Comparison of ENCODE assay signal across 19 cellular contexts in the genomic region with DNA sequence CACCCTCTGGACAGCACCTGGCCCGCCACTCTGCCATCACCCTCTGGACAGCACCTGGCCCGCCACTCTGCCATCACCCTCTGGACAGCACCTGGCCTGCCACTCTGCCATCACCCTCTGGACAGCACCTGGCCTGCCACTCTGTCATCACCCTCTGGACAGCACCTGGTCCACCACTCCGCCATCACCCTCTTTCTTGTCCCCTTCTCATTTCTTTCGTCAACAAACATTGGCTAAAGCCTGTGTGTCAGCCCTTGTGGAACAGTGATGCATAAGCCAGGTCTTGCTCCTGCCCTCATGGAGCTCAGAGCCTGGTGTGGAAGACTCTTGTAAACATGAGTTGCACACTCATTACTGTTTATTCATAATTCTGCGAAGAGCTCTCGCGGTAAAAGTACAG. TPM values are rescaled to one million over a fixed set of nuclear protein-coding genes. Genes with fewer than 3 reads are reported as not detected.
DNase-seq lines count a peak whose midpoint lies in the region; ATAC-seq, FAIRE-seq and TF ChIP-seq lines count a peak whose summit lies in the region.
"Had no signal": no experiment of that assay in that cellular context is flagged by ENCODE, and none has a peak within 500 bp of the region (broad histone marks: within the 10 kb centered on the region; RNA-seq: fewer than 3 reads in every experiment).

No MANE protein-coding gene starts in this region.

- peak overlapping the region; percentile 62 for H3K27ac Mint-ChIP-seq in activated naive CD4-positive, alpha-beta T cell treated with anti-CD3 and anti-CD28 coated beads, Interleukin-2, amount 10 ng/mL, durations not matched to agents 7 days and 5 days
- no peak overlapping the region for H3K27ac Mint-ChIP-seq in activated naive CD4-positive, alpha-beta T cell treated with anti-CD3 and anti-CD28 coated beads, Interleukin-2, amount 50 U/mL, for 72 hours
- H3K27ac Mint-ChIP-seq in activated CD8-positive, alpha-beta T cell treated with anti-CD3 and anti-CD28 coated beads for 36 hours = peak overlapping the region; percentile 66
- H3K27ac Mint-ChIP-seq in memory B cell = peak overlapping the region; percentile 39

- DNase-seq in activated naive CD4-positive, alpha-beta T cell treated with anti-CD3 and anti-CD28 coated beads, Interleukin-2, amount 10 ng/mL, durations not matched to agents 7 days and 5 days = no peak
- DNase-seq in activated naive CD4-positive, alpha-beta T cell treated with anti-CD3 and anti-CD28 coated beads, Interleukin-2, amount 50 U/mL, for 72 hours (ENCODE audit: low spot score in 2 of 2) = no peak
- no peak for DNase-seq in activated CD8-positive, alpha-beta T cell treated with anti-CD3 and anti-CD28 coated beads for 36 hours
- DNase-seq in memory B cell (ENCODE audit: low spot score in 2 of 2) (no peak), urothelium cell line (ENCODE audit: low spot score) (no peak), NK-92 (lab: John Stamatoyannopoulos, UW; ENCODE audit: unreplicated experiment) (no peak), SIG-M5 (lab: John Stamatoyannopoulos, UW) (no peak), GM19240 (ENCODE audit: insufficient read length, low spot score) (no peak)
- DNase-seq: activated CD4-positive, alpha-beta T cell treated with anti-CD3 and anti-CD28 coated beads, Interleukin-2, amount 50 U/mL, for 48 hours; activated gamma-delta T cell; DMS153; effector CD8-positive, alpha-beta T cell; left ventricle myocardium superior; NCI-H2029; right lobe of liver; stimulated activated CD4-positive, alpha-beta T cell treated with anti-CD3 and anti-CD28 coated beads, Interleukin-4, amount 100 ng/mL, for 24 hours; trophoblast cell had no signal

- peaks cover 72% of the 10 kb centered on the region for H3K4me1 Mint-ChIP-seq in activated naive CD4-positive, alpha-beta T cell treated with anti-CD3 and anti-CD28 coated beads, Interleukin-2, amount 10 ng/mL, durations not matched to agents 7 days and 5 days
- H3K4me1 Mint-ChIP-seq in activated CD8-positive, alpha-beta T cell treated with anti-CD3 and anti-CD28 coated beads for 36 hours (ENCODE audit: low read depth) = peaks cover 75% of the 10 kb centered on the region
- H3K4me1 Mint-ChIP-seq in memory B cell = peaks cover 47% of the 10 kb centered on the region

- TF ChIP-seq CTCF in activated CD8-positive, alpha-beta T cell treated with anti-CD3 and anti-CD28 coated beads for 36 hours (IDR thresholded peaks at IDR 0.05) = no peak

- H3K27me3 Mint-ChIP-seq in activated naive CD4-positive, alpha-beta T cell treated with anti-CD3 and anti-CD28 coated beads, Interleukin-2, amount 10 ng/mL, durations not matched to agents 7 days and 5 days = peaks cover 10% of the 10 kb centered on the region
- no peaks in the 10 kb centered on the region for H3K27me3 Mint-ChIP-seq in activated CD8-positive, alpha-beta T cell treated with anti-CD3 and anti-CD28 coated beads for 36 hours
- no peaks in the 10 kb centered on the region for H3K27me3 Mint-ChIP-seq in memory B cell

- no peak for ATAC-seq in activated naive CD4-positive, alpha-beta T cell treated with anti-CD3 and anti-CD28 coated beads, Interleukin-2, amount 50 U/mL, for 72 hours
- ATAC-seq in activated CD8-positive, alpha-beta T cell treated with anti-CD3 and anti-CD28 coated beads for 36 hours = no peak
- no peak for ATAC-seq in memory B cell (ENCODE audit: low read depth)
- ATAC-seq: left ventricle myocardium superior, right lobe of liver had no signal

- CTCF ChIA-PET in activated naive CD4-positive, alpha-beta T cell treated with anti-CD3 and anti-CD28 coated beads, Interleukin-2, amount 10 ng/mL, durations not matched to agents 7 days and 5 days (lab: Charles Lee) = interaction anchor here (1.0 to 1.8 kb wide), 5 partner anchors 14 to 55 kb away, joined by 3 to 4 read pairs (median 3); no protein-coding TSS in a partner anchor
- CTCF ChIA-PET in activated CD8-positive, alpha-beta T cell treated with anti-CD3 and anti-CD28 coated beads for 36 hours (lab: Charles Lee) = interaction anchor here (1.0 to 2.5 kb wide), 7 partner anchors 10 to 56 kb away, joined by 3 to 10 read pairs (median 4); no protein-coding TSS in a partner anchor

- peak overlapping the region; percentile 40 for H3K4me3 Mint-ChIP-seq in activated naive CD4-positive, alpha-beta T cell treated with anti-CD3 and anti-CD28 coated beads, Interleukin-2, amount 10 ng/mL, durations not matched to agents 7 days and 5 days
- H3K4me3 Mint-ChIP-seq in activated CD8-positive, alpha-beta T cell treated with anti-CD3 and anti-CD28 coated beads for 36 hours = no peak overlapping the region
- no peak overlapping the region for H3K4me3 Mint-ChIP-seq in memory B cell

- FAIRE-seq in urothelium cell line (lab: Jason Lieb, UNC) = peak; percentile 44
- FAIRE-seq: bronchial epithelial cell, H54 had no signal

- no peaks in the 10 kb centered on the region for H3K9me3 Mint-ChIP-seq in activated naive CD4-positive, alpha-beta T cell treated with anti-CD3 and anti-CD28 coated beads, Interleukin-2, amount 10 ng/mL, durations not matched to agents 7 days and 5 days
- peaks cover 0 to 4% of the 10 kb centered on the region in 2 donors for H3K9me3 Mint-ChIP-seq in activated naive CD4-positive, alpha-beta T cell treated with anti-CD3 and anti-CD28 coated beads, Interleukin-2, amount 50 U/mL, for 72 hours
- H3K9me3 Mint-ChIP-seq in activated CD8-positive, alpha-beta T cell treated with anti-CD3 and anti-CD28 coated beads for 36 hours = no peaks in the 10 kb centered on the region
- H3K9me3 Mint-ChIP-seq in memory B cell = no peaks in the 10 kb centered on the region

- H3K36me3 Mint-ChIP-seq in activated naive CD4-positive, alpha-beta T cell treated with anti-CD3 and anti-CD28 coated beads, Interleukin-2, amount 10 ng/mL, durations not matched to agents 7 days and 5 days = no peaks in the 10 kb centered on the region
- H3K36me3 Mint-ChIP-seq in activated naive CD4-positive, alpha-beta T cell treated with anti-CD3 and anti-CD28 coated beads, Interleukin-2, amount 50 U/mL, for 72 hours = no peaks in the 10 kb centered on the region
- H3K36me3 Mint-ChIP-seq in activated CD8-positive, alpha-beta T cell treated with anti-CD3 and anti-CD28 coated beads for 36 hours (ENCODE audit: low read depth) = peaks cover 3% of the 10 kb centered on the region
- no peaks in the 10 kb centered on the region for H3K36me3 Mint-ChIP-seq in memory B cell

- intact Hi-C loops in activated CD8-positive, alpha-beta T cell treated with anti-CD3 and anti-CD28 coated beads for 36 hours (cut with micrococcal nuclease) = no loop called here

- POLR2A ChIA-PET in activated CD8-positive, alpha-beta T cell treated with anti-CD3 and anti-CD28 coated beads for 36 hours (lab: Charles Lee) = interaction anchor here (0.7 to 5.1 kb wide), 7 partner anchors 9 to 34 kb away, joined by 3 to 29 read pairs (median 3); a partner anchor contains a TSS

RNA-seq across cellular contexts. Expression of a gene that starts 31.2 kb away (rescaled TPM):
- 10 to 100 TPM; 12.4 to 15.6 TPM for total RNA-seq in activated naive CD4-positive, alpha-beta T cell treated with anti-CD3 and anti-CD28 coated beads, Interleukin-2, amount 50 U/mL, for 72 hours
- 10 to 100 TPM; 10.2 to 10.5 TPM for total RNA-seq in activated CD8-positive, alpha-beta T cell treated with anti-CD3 and anti-CD28 coated beads for 36 hours

Comparison
In these comparisons a context has a peak if more than half of its experiments do, and no peak if none do; other contexts are left out.
1. H3K27ac Mint-ChIP-seq: peak in activated naive CD4-positive, alpha-beta T cell treated with anti-CD3 and anti-CD28 coated beads, Interleukin-2, amount 10 ng/mL, durations not matched to agents 7 days and 5 days (single experiment), activated CD8-positive, alpha-beta T cell treated with anti-CD3 and anti-CD28 coated beads for 36 hours (single experiment) and memory B cell (single experiment); none in activated naive CD4-positive, alpha-beta T cell treated with anti-CD3 and anti-CD28 coated beads, Interleukin-2, amount 50 U/mL, for 72 hours (0 of 2).